Comparison of ENCODE assay signal across 1 cellular context in genomic region chr17:48995332-48995870, GRCh38.
TF ChIP-seq lines count a peak whose summit lies in the region.

No MANE protein-coding gene starts in this region.

TF ChIP-seq in K562, 482 proteins besides CTCF, POLR2A, EP300 and RAD21 (continued from another document and continues in another):
- TF ChIP-seq, protein P1, sequence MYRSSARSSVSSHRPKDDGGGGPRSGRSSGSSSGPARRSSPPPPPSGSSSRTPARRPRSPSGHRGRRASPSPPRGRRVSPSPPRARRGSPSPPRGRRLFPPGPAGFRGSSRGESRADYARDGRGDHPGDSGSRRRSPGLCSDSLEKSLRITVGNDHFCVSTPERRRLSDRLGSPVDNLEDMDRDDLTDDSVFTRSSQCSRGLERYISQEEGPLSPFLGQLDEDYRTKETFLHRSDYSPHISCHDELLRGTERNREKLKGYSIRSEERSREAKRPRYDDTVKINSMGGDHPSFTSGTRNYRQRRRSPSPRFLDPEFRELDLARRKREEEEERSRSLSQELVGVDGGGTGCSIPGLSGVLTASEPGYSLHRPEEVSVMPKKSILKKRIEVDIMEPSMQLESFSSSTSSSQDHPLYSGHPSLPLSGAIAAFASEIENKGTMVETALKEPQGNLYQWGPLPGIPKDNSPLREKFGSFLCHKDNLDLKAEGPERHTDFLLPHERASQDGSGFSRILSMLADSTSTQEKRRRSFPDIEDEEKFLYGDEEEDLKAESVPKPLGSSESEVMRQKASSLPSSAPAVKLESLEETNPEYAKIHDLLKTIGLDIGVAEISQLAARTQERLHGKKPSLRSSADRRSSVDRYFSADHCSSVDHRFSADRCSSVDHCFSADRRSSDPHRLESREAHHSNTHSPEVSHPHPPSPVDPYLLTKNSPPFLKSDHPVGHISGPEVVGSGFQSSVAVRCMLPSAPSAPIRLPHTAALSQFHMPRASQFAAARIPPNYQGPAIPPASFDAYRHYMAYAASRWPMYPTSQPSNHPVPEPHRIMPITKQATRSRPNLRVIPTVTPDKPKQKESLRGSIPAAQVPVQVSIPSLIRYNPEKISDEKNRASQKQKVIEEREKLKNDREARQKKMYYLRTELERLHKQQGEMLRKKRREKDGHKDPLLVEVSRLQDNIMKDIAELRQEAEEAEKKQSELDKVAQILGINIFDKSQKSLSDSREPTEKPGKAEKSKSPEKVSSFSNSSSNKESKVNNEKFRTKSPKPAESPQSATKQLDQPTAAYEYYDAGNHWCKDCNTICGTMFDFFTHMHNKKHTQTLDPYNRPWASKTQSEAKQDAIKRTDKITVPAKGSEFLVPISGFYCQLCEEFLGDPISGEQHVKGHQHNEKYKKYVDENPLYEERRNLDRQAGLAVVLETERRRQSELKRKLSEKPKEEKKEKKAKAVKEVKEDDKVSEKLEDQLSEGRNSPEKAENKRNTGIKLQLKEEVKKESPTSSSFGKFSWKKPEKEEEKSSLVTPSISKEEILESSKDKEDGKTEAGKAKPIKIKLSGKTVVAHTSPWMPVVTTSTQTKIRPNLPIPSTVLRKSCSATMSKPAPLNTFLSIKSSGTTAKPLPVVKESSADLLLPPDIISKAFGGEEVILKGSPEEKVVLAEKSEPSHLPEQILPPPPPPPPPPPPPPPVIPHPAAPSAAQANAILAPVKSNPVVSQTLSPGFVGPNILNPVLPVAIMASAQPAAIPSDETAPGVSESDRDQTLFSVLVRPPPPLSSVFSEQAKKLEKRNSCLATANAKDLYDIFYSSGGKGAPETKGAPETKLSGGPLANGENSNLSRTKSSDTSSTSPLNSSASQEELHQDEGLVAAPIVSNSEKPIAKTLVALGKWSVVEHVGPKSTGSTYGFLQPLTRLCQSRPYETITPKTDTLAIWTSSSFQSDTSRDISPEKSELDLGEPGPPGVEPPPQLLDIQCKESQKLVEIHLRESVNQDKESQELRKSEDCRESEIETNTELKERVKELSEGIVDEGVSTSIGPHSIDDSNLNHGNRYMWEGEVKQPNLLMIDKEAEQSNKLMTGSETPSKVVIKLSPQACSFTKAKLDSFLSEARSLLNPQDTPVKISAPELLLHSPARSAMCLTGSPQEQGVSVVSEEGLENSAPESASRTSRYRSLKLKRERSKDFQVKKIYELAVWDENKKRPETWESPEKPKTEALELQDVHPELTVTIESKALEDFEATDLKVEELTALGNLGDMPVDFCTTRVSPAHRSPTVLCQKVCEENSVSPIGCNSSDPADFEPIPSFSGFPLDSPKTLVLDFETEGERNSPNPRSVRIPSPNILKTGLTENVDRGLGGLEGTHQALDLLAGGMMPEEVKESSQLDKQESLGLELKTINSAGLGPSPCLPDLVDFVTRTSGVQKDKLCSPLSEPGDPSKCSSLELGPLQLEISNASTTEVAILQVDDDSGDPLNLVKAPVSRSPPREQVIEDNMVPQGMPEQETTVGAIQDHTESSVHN (IDR thresholded peaks at IDR 0.05; ENCODE audit: borderline replicate concordance in 1 of 2, low read depth in 1 of 2), result no peak; a peak in 1 of 4 replicates
- TF ChIP-seq, protein P2, sequence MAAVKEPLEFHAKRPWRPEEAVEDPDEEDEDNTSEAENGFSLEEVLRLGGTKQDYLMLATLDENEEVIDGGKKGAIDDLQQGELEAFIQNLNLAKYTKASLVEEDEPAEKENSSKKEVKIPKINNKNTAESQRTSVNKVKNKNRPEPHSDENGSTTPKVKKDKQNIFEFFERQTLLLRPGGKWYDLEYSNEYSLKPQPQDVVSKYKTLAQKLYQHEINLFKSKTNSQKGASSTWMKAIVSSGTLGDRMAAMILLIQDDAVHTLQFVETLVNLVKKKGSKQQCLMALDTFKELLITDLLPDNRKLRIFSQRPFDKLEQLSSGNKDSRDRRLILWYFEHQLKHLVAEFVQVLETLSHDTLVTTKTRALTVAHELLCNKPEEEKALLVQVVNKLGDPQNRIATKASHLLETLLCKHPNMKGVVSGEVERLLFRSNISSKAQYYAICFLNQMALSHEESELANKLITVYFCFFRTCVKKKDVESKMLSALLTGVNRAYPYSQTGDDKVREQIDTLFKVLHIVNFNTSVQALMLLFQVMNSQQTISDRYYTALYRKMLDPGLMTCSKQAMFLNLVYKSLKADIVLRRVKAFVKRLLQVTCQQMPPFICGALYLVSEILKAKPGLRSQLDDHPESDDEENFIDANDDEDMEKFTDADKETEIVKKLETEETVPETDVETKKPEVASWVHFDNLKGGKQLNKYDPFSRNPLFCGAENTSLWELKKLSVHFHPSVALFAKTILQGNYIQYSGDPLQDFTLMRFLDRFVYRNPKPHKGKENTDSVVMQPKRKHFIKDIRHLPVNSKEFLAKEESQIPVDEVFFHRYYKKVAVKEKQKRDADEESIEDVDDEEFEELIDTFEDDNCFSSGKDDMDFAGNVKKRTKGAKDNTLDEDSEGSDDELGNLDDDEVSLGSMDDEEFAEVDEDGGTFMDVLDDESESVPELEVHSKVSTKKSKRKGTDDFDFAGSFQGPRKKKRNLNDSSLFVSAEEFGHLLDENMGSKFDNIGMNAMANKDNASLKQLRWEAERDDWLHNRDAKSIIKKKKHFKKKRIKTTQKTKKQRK (IDR thresholded peaks at IDR 0.05; ENCODE audit: borderline replicate concordance, low read depth, low read length), result no peak
- TF ChIP-seq CHD2 (IDR thresholded peaks at IDR 0.05; ENCODE audit: low read depth, low read length), result no peak
- peak; percentile 76 for TF ChIP-seq SMARCB1 (IDR thresholded peaks at IDR 0.05; ENCODE audit: insufficient read length, low read depth)
- TF ChIP-seq CCAR2 (IDR thresholded peaks at IDR 0.05; ENCODE audit: low read depth, low read length), result no peak
- TF ChIP-seq MTA3 (IDR thresholded peaks at IDR 0.05; ENCODE audit: borderline replicate concordance), result no peak
- TF ChIP-seq FIP1L1 (IDR thresholded peaks at IDR 0.05; ENCODE audit: low read depth, low read length, poor library complexity, severe bottlenecking), result no peak
- TF ChIP-seq, protein P3, sequence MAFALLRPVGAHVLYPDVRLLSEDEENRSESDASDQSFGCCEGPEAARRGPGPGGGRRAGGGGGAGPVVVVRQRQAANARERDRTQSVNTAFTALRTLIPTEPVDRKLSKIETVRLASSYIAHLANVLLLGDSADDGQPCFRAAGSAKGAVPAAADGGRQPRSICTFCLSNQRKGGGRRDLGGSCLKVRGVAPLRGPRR (CRISPR knock-in tag; IDR thresholded peaks at IDR 0.05), result no peak
- 0 out of 2 replicates have a peak, but pooled peaks have one; percentile 13 for TF ChIP-seq HES1 (IDR thresholded peaks at IDR 0.05; ENCODE audit: low read depth)
- TF ChIP-seq ZNF75A (CRISPR knock-in tag; IDR thresholded peaks at IDR 0.05), result no peak
- TF ChIP-seq ZNF436 (CRISPR knock-in tag; IDR thresholded peaks at IDR 0.05), result no peak
- TF ChIP-seq, protein P4, sequence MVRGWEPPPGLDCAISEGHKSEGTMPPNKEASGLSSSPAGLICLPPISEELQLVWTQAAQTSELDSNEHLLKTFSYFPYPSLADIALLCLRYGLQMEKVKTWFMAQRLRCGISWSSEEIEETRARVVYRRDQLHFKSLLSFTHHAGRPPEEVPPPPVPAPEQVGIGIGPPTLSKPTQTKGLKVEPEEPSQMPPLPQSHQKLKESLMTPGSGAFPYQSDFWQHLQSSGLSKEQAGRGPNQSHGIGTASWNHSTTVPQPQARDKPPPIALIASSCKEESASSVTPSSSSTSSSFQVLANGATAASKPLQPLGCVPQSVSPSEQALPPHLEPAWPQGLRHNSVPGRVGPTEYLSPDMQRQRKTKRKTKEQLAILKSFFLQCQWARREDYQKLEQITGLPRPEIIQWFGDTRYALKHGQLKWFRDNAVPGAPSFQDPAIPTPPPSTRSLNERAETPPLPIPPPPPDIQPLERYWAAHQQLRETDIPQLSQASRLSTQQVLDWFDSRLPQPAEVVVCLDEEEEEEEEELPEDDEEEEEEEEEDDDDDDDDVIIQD (CRISPR knock-in tag; IDR thresholded peaks at IDR 0.05), result no peak
- TF ChIP-seq SIN3A (IDR thresholded peaks at IDR 0.05; ENCODE audit: borderline replicate concordance in 2 of 2, control insufficient read depth in 1 of 2, low read depth in 2 of 2, low read length in 2 of 2), result peak; percentile 4 to 67; a peak in 2 of 4 replicates
- no peak for TF ChIP-seq CEBPB (tag; IDR thresholded peaks at IDR 0.05)
- no peak for TF ChIP-seq C11orf30 (IDR thresholded peaks at IDR 0.05; ENCODE audit: low read depth)
- TF ChIP-seq EP400 (IDR thresholded peaks at IDR 0.05), result peak; percentile 71
- TF ChIP-seq ZNF668 (CRISPR knock-in tag; IDR thresholded peaks at IDR 0.05), result no peak
- no peak for TF ChIP-seq PHF20 (IDR thresholded peaks at IDR 0.05; ENCODE audit: partially characterized antibody)
- peak; percentile 38 for TF ChIP-seq TEAD4 (IDR thresholded peaks at IDR 0.05; ENCODE audit: low read length)
- TF ChIP-seq TEAD4 (CRISPR knock-in tag; IDR thresholded peaks at IDR 0.05; ENCODE audit: borderline replicate concordance), result no peak
- TF ChIP-seq CBX8 (IDR thresholded peaks at IDR 0.05; ENCODE audit: borderline replicate concordance, extremely low read depth, low read depth, low read length, poor library complexity, severe bottlenecking), result no peak
- no peak for TF ChIP-seq ZNF780A (CRISPR knock-in tag; IDR thresholded peaks at IDR 0.05)
- no peak for TF ChIP-seq NFIX (CRISPR knock-in tag; IDR thresholded peaks at IDR 0.05; ENCODE audit: low read depth)
- no peak for TF ChIP-seq GABPB2 (CRISPR knock-in tag; conservative IDR thresholded peaks at IDR 0.05)
- TF ChIP-seq NFATC3 (IDR thresholded peaks at IDR 0.05), result no peak
- no peak for TF ChIP-seq RHOXF2B (CRISPR knock-in tag; conservative IDR thresholded peaks at IDR 0.05)
- TF ChIP-seq ZNF785 (CRISPR knock-in tag; IDR thresholded peaks at IDR 0.05), result no peak
- TF ChIP-seq GATA2 (CRISPR knock-in tag; IDR thresholded peaks at IDR 0.05), result peak; percentile 28; the same call in 1 of the 2 replicates
- no peak for TF ChIP-seq ZKSCAN8 (CRISPR knock-in tag; IDR thresholded peaks at IDR 0.05)
- no peak for TF ChIP-seq MAFK (IDR thresholded peaks at IDR 0.05; ENCODE audit: low read length)
- TF ChIP-seq, protein P5, sequence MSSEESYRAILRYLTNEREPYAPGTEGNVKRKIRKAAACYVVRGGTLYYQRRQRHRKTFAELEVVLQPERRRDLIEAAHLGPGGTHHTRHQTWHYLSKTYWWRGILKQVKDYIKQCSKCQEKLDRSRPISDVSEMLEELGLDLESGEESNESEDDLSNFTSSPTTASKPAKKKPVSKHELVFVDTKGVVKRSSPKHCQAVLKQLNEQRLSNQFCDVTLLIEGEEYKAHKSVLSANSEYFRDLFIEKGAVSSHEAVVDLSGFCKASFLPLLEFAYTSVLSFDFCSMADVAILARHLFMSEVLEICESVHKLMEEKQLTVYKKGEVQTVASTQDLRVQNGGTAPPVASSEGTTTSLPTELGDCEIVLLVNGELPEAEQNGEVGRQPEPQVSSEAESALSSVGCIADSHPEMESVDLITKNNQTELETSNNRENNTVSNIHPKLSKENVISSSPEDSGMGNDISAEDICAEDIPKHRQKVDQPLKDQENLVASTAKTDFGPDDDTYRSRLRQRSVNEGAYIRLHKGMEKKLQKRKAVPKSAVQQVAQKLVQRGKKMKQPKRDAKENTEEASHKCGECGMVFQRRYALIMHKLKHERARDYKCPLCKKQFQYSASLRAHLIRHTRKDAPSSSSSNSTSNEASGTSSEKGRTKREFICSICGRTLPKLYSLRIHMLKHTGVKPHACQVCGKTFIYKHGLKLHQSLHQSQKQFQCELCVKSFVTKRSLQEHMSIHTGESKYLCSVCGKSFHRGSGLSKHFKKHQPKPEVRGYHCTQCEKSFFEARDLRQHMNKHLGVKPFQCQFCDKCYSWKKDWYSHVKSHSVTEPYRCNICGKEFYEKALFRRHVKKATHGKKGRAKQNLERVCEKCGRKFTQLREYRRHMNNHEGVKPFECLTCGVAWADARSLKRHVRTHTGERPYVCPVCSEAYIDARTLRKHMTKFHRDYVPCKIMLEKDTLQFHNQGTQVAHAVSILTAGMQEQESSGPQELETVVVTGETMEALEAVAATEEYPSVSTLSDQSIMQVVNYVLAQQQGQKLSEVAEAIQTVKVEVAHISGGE (CRISPR knock-in tag; IDR thresholded peaks at IDR 0.05), result 0 out of 6 replicates have a peak, but pooled peaks of 1 of the 3 experiments have one; percentile 3
- no peak for TF ChIP-seq ZNF133 (CRISPR knock-in tag; IDR thresholded peaks at IDR 0.05)
- TF ChIP-seq FOS (IDR thresholded peaks at IDR 0.05; ENCODE audit: extremely low read depth, insufficient read length), result no peak
- TF ChIP-seq FOSL1 (tag; conservative IDR thresholded peaks at IDR 0.05), result no peak
- TF ChIP-seq TAF1 (IDR thresholded peaks at IDR 0.05; ENCODE audit: control insufficient read depth, extremely low read depth, insufficient read depth, low read length, severe bottlenecking), result peak; percentile 63
- TF ChIP-seq ZNF3 (CRISPR knock-in tag; IDR thresholded peaks at IDR 0.05), result no peak
- no peak for TF ChIP-seq DMBX1 (CRISPR knock-in tag; IDR thresholded peaks at IDR 0.05; ENCODE audit: borderline replicate concordance)
- TF ChIP-seq HDAC3 (IDR thresholded peaks at IDR 0.05; ENCODE audit: borderline replicate concordance, partially characterized antibody), result no peak
- TF ChIP-seq NR1H2 (CRISPR knock-in tag; IDR thresholded peaks at IDR 0.05), result no peak
- no peak for TF ChIP-seq ARID2 (IDR thresholded peaks at IDR 0.05)
- TF ChIP-seq ZBTB9 (CRISPR knock-in tag; IDR thresholded peaks at IDR 0.05), result 0 out of 2 replicates have a peak, but pooled peaks have one; percentile 17
- TF ChIP-seq, protein P6, sequence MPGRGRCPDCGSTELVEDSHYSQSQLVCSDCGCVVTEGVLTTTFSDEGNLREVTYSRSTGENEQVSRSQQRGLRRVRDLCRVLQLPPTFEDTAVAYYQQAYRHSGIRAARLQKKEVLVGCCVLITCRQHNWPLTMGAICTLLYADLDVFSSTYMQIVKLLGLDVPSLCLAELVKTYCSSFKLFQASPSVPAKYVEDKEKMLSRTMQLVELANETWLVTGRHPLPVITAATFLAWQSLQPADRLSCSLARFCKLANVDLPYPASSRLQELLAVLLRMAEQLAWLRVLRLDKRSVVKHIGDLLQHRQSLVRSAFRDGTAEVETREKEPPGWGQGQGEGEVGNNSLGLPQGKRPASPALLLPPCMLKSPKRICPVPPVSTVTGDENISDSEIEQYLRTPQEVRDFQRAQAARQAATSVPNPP (IDR thresholded peaks at IDR 0.05; ENCODE audit: borderline replicate concordance, insufficient read depth, insufficient read length), result no peak
- TF ChIP-seq PML (IDR thresholded peaks at IDR 0.05; ENCODE audit: low read length), result peak; percentile 17; the same call in 1 of the 2 replicates
- TF ChIP-seq ZNF175 (CRISPR knock-in tag; IDR thresholded peaks at IDR 0.05; ENCODE audit: low read depth), result no peak
- peak; percentile 27; the same call in 1 of the 2 replicates for TF ChIP-seq TAL1 (IDR thresholded peaks at IDR 0.05)
- peak; percentile 82 for TF ChIP-seq TBP (optimal IDR thresholded peaks at IDR 0.05; ENCODE audit: low read depth, low read length)
